In the genomic region with DNA sequence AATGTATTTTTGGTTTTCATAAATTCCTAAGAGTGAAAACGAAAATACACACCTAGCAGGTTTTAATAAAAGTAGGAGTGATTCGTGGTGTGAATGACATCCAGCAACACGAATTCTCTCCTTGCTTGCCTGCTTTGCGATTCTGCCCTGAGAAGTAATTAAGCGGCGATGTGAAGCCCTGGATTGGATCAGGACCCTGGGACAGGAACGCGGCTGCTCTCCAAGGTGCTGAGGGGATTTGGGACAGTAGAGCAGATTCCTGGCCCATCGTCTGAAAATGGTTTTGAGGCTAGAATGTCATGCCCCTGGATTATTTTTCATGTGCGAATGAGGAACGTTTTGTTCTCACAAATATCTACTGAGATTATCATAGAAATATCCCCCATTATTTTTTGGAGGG, we compare ENCODE assay signal across 16 cellular contexts. TPM values are rescaled to one million over a fixed set of nuclear protein-coding genes. Genes with fewer than 3 reads are reported as not detected.
DNase-seq lines count a peak whose midpoint lies in the region; ATAC-seq and TF ChIP-seq lines count a peak whose summit lies in the region.
"Had no signal": no experiment of that assay in that cellular context is flagged by ENCODE, and none has a peak within 500 bp of the region (broad histone marks: within the 10 kb centered on the region; RNA-seq: fewer than 3 reads in every experiment).

No MANE protein-coding gene starts in this region.

- H3K9me3 Mint-ChIP-seq in MCF 10A (ENCODE audit: unreplicated experiment) = no peaks in the 10 kb centered on the region
- peaks cover 22% of the 10 kb centered on the region for H3K9me3 Mint-ChIP-seq in WTC11

- H3K36me3 ChIP-seq in breast epithelium (no peaks in the 10 kb centered on the region), upper lobe of right lung (no peaks in the 10 kb centered on the region)
- H3K36me3 ChIP-seq: pancreas, suprapubic skin had no signal

- H3K27me3 Mint-ChIP-seq in MCF 10A (ENCODE audit: insufficient read depth, unreplicated experiment) (peaks cover 22% of the 10 kb centered on the region), WTC11 (ENCODE audit: low read depth) (peaks cover 4% of the 10 kb centered on the region; the same call in 1 of the 2 replicates)

- H3K27ac Mint-ChIP-seq in MCF 10A (ENCODE audit: low read depth, unreplicated experiment) (no peak overlapping the region), WTC11 (no peak overlapping the region)

- intact Hi-C loops in MCF 10A (cut with micrococcal nuclease) = no loop called here
- intact Hi-C loops in breast epithelium (cut with DNase I; ENCODE audit: low total_unique reads) = no loop called here
- intact Hi-C loops in upper lobe of right lung (cut with DNase I) = no loop called here

- no peak overlapping the region for H3K4me3 ChIP-seq in breast epithelium
- no peak overlapping the region for H3K4me3 ChIP-seq in upper lobe of right lung
- H3K4me3 ChIP-seq: coronary artery, pancreas, suprapubic skin had no signal

- H3K9me3 ChIP-seq in breast epithelium (no peaks in the 10 kb centered on the region), upper lobe of right lung (no peaks in the 10 kb centered on the region)
- H3K9me3 ChIP-seq: pancreas, suprapubic skin had no signal

- H3K36me3 Mint-ChIP-seq in MCF 10A (ENCODE audit: insufficient read depth, unreplicated experiment) (no peaks in the 10 kb centered on the region), WTC11 (no peaks in the 10 kb centered on the region)

- ATAC-seq in WTC11 (peak; percentile 94), upper lobe of right lung (peak; percentile 34), GM18868 (IDR thresholded peaks at IDR 0.05; ENCODE audit: unreplicated experiment) (no peak), HG02588 (IDR thresholded peaks at IDR 0.05; ENCODE audit: unreplicated experiment) (no peak)
- ATAC-seq: PC-3 had no signal

- BruUV-seq in MCF 10A (replicated peaks; lab: Mats Ljungman, UMichigan) = no TSS peak

- H3K27ac ChIP-seq in breast epithelium = no peak overlapping the region
- H3K27ac ChIP-seq in upper lobe of right lung = no peak overlapping the region
- H3K27ac ChIP-seq: coronary artery, pancreas, suprapubic skin had no signal

- DNase-seq in MCF 10A (ENCODE audit: unreplicated experiment) = peak; percentile 54
- no peak for DNase-seq in breast epithelium (ENCODE audit: low spot score in 2 of 2)
- DNase-seq in WTC11 (ENCODE audit: low spot score) = peak; percentile 81
- DNase-seq in iPS-NIHi11 (ENCODE audit: low spot score) = peak; percentile 85
- no peak for DNase-seq in upper lobe of right lung
- DNase-seq in amygdala (lab: John Stamatoyannopoulos, UW) = no peak
- DNase-seq: activated T-cell treated with anti-CD3 and anti-CD28 coated beads, Interleukin-2, amount 50 U/mL, for 1 hour; MV-4-11; NCI-H2171 treated with DMSO at 0.1 percent for 48 hours; PC-3 had no signal

- TF ChIP-seq POLR2A in breast epithelium (IDR thresholded peaks at IDR 0.05) = no peak

- H3K4me3 Mint-ChIP-seq in MCF 10A (ENCODE audit: unreplicated experiment) (no peak overlapping the region), WTC11 (no peak overlapping the region)

- CTCF ChIA-PET in MCF 10A (lab: Yijun Ruan, JAX) = no interaction called here
- CTCF ChIA-PET in WTC11 (lab: Charles Lee) = no interaction called here

- H3K27me3 ChIP-seq in breast epithelium = no peaks in the 10 kb centered on the region
- H3K27me3 ChIP-seq in upper lobe of right lung = no peaks in the 10 kb centered on the region
- H3K27me3 ChIP-seq: pancreas had no signal

- no peak for TF ChIP-seq CTCF in MCF 10A (IDR thresholded peaks at IDR 0.05; ENCODE audit: unreplicated experiment)
- no peak for TF ChIP-seq CTCF in breast epithelium (IDR thresholded peaks at IDR 0.05)
- TF ChIP-seq CTCF in WTC11 (IDR thresholded peaks at IDR 0.05) = no peak
- TF ChIP-seq CTCF in upper lobe of right lung (IDR thresholded peaks at IDR 0.05) = no peak

- POLR2A ChIA-PET in MCF 10A (lab: Yijun Ruan, JAX) = no interaction called here
- POLR2A ChIA-PET in WTC11 (lab: Charles Lee) = no interaction called here

- H3K4me1 Mint-ChIP-seq in MCF 10A (ENCODE audit: insufficient read depth, unreplicated experiment) = no peaks in the 10 kb centered on the region
- H3K4me1 Mint-ChIP-seq in WTC11 = peaks cover 3% of the 10 kb centered on the region; the same call in 1 of the 2 replicates

- H3K4me1 ChIP-seq in breast epithelium (no peaks in the 10 kb centered on the region), upper lobe of right lung (no peaks in the 10 kb centered on the region)
- H3K4me1 ChIP-seq: pancreas, suprapubic skin had no signal

TF ChIP-seq in WTC11, 78 proteins besides CTCF, POLR2A, EP300 and RAD21 (continues in another document):
- no peak for TF ChIP-seq NR3C1 (CRISPR knock-in tag; conservative IDR thresholded peaks at IDR 0.05; ENCODE audit: low read depth)
- TF ChIP-seq ZNF263 (CRISPR knock-in tag; IDR thresholded peaks at IDR 0.05; ENCODE audit: low read depth) = no peak; the same call in 1 of the 2 replicates
- TF ChIP-seq, protein P1, sequence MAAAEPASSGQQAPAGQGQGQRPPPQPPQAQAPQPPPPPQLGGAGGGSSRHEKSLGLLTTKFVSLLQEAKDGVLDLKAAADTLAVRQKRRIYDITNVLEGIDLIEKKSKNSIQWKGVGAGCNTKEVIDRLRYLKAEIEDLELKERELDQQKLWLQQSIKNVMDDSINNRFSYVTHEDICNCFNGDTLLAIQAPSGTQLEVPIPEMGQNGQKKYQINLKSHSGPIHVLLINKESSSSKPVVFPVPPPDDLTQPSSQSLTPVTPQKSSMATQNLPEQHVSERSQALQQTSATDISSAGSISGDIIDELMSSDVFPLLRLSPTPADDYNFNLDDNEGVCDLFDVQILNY (CRISPR knock-in tag; IDR thresholded peaks at IDR 0.05) = peak; percentile 69; the same call in 1 of the 2 replicates
- TF ChIP-seq RELA (CRISPR knock-in tag; IDR thresholded peaks at IDR 0.05; ENCODE audit: borderline replicate concordance) = no peak
- TF ChIP-seq GABPB1 (CRISPR knock-in tag; IDR thresholded peaks at IDR 0.05) = no peak
- TF ChIP-seq ZNF416 (CRISPR knock-in tag; IDR thresholded peaks at IDR 0.05) = no peak
- TF ChIP-seq TEAD4 (CRISPR knock-in tag; IDR thresholded peaks at IDR 0.05) = peak; percentile 91
- TF ChIP-seq KAT7 (CRISPR knock-in tag; IDR thresholded peaks at IDR 0.05; ENCODE audit: borderline replicate concordance) = no peak
- TF ChIP-seq, protein P2, sequence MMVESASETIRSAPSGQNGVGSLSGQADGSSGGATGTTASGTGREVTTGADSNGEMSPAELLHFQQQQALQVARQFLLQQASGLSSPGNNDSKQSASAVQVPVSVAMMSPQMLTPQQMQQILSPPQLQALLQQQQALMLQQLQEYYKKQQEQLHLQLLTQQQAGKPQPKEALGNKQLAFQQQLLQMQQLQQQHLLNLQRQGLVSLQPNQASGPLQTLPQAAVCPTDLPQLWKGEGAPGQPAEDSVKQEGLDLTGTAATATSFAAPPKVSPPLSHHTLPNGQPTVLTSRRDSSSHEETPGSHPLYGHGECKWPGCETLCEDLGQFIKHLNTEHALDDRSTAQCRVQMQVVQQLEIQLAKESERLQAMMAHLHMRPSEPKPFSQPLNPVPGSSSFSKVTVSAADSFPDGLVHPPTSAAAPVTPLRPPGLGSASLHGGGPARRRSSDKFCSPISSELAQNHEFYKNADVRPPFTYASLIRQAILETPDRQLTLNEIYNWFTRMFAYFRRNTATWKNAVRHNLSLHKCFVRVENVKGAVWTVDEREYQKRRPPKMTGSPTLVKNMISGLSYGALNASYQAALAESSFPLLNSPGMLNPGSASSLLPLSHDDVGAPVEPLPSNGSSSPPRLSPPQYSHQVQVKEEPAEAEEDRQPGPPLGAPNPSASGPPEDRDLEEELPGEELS (CRISPR knock-in tag; IDR thresholded peaks at IDR 0.05) = 0 out of 2 replicates have a peak, but pooled peaks have one; percentile 61
- peak; percentile 58; the same call in 1 of the 2 replicates for TF ChIP-seq SMAD3 (CRISPR knock-in tag; IDR thresholded peaks at IDR 0.05; ENCODE audit: borderline replicate concordance)
- TF ChIP-seq, protein P3, sequence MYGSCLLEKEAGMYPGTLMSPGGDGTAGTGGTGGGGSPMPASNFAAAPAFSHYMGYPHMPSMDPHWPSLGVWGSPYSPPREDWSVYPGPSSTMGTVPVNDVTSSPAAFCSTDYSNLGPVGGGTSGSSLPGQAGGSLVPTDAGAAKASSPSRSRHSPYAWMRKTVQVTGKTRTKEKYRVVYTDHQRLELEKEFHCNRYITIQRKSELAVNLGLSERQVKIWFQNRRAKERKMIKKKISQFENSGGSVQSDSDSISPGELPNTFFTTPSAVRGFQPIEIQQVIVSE (CRISPR knock-in tag; IDR thresholded peaks at IDR 0.05; ENCODE audit: borderline replicate concordance) = no peak
- peak; percentile 78; the same call in 1 of the 2 replicates for TF ChIP-seq NFE2L1 (CRISPR knock-in tag; IDR thresholded peaks at IDR 0.05)
- TF ChIP-seq, protein P4, sequence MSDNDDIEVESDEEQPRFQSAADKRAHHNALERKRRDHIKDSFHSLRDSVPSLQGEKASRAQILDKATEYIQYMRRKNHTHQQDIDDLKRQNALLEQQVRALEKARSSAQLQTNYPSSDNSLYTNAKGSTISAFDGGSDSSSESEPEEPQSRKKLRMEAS (CRISPR knock-in tag; IDR thresholded peaks at IDR 0.05) = no peak
- TF ChIP-seq FOXJ3 (CRISPR knock-in tag; IDR thresholded peaks at IDR 0.05; ENCODE audit: borderline replicate concordance) = no peak
- TF ChIP-seq, protein P5, sequence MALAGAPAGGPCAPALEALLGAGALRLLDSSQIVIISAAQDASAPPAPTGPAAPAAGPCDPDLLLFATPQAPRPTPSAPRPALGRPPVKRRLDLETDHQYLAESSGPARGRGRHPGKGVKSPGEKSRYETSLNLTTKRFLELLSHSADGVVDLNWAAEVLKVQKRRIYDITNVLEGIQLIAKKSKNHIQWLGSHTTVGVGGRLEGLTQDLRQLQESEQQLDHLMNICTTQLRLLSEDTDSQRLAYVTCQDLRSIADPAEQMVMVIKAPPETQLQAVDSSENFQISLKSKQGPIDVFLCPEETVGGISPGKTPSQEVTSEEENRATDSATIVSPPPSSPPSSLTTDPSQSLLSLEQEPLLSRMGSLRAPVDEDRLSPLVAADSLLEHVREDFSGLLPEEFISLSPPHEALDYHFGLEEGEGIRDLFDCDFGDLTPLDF (CRISPR knock-in tag; IDR thresholded peaks at IDR 0.05) = no peak
- no peak for TF ChIP-seq ZNF317 (CRISPR knock-in tag; IDR thresholded peaks at IDR 0.05; ENCODE audit: borderline replicate concordance, low read depth)
- no peak for TF ChIP-seq ZNF138 (CRISPR knock-in tag; conservative IDR thresholded peaks at IDR 0.05)

RNA-seq across cellular contexts. Expression of a gene that starts 7.8 kb away (rescaled TPM):
- total RNA-seq in MCF 10A (2022) (not detected in 2 replicates), breast epithelium (not detected), WTC11 (2021) (not detected in 3 replicates), upper lobe of right lung (not detected)
- total RNA-seq: HT-29, pancreas, PC-3, suprapubic skin had no signal

Comparison
In these comparisons a context has a peak if more than half of its experiments do, and no peak if none do; other contexts are left out.
1. DNase-seq: peak in MCF 10A (single experiment), WTC11 (single experiment) and iPS-NIHi11 (single experiment); none in breast epithelium (0 of 2), upper lobe of right lung (single experiment) and amygdala (0 of 56).
2. ATAC-seq: peak in WTC11 (single experiment) and upper lobe of right lung (single experiment); none in GM18868 (single experiment) and HG02588 (single experiment).